8 cellular contexts compared by ENCODE assay signal in genomic region chr5:131417240-131417869, GRCh38.
A peak's percentile ranks its signal among the peaks of the same experiment; 100 is the strongest.
DNase-seq lines count a peak whose midpoint lies in the region; ATAC-seq and TF ChIP-seq lines count a peak whose summit lies in the region.

No MANE protein-coding gene starts in this region.

- no peaks in the 10 kb centered on the region for H3K4me1 ChIP-seq in cardiac muscle cell (ENCODE audit: low read depth)
- no peaks in the 10 kb centered on the region for H3K4me1 ChIP-seq in aorta (ENCODE audit: control insufficient read depth in 1 of 2, insufficient read depth in 2 of 2, low read length in 2 of 2)

- H3F3A ChIP-seq in SU-DHL-6 (ENCODE audit: insufficient read depth): peaks cover 9% of the 10 kb centered on the region

- H3K9me3 ChIP-seq in SU-DHL-6 (ENCODE audit: insufficient read depth, low read length): no peaks in the 10 kb centered on the region
- no peaks in the 10 kb centered on the region for H3K9me3 ChIP-seq in cardiac muscle cell (ENCODE audit: low read depth)
- no peaks in the 10 kb centered on the region for H3K9me3 ChIP-seq in aorta (ENCODE audit: control insufficient read depth, low read length)

- H2AFZ ChIP-seq in SU-DHL-6 (ENCODE audit: low read depth, low read length, severe bottlenecking): no peak overlapping the region

- H3K4me2 ChIP-seq in SU-DHL-6 (ENCODE audit: low read depth, low read length, poor library complexity, severe bottlenecking): peak overlapping the region; percentile 18

- no peak overlapping the region for H3K27ac ChIP-seq in SU-DHL-6 (ENCODE audit: low read depth, low read length)
- H3K27ac ChIP-seq in cardiac muscle cell: no peak overlapping the region
- H3K27ac ChIP-seq in aorta (ENCODE audit: low read depth in 1 of 2, low read length in 2 of 2): no peak overlapping the region

- peak; percentile 66 for DNase-seq in G401 (ENCODE audit: low spot score)
- peak; percentile 38 for DNase-seq in H7
- peak; percentile 62 for DNase-seq in MV-4-11 (lab: John Stamatoyannopoulos, UW)
- DNase-seq in activated naive CD8-positive, alpha-beta T cell treated with anti-CD3 and anti-CD28 coated beads for 36 hours: peak; percentile 71
- DNase-seq in cardiac muscle cell (ENCODE audit: low read depth in 1 of 2, low spot score in 1 of 2): peak; percentile 84 to 85
- peak; percentile 53 for DNase-seq in pulmonary artery endothelial cell (ENCODE audit: low read depth, low spot score)
- peak; percentile 83 to 92 for DNase-seq in aorta

- H3K36me3 ChIP-seq in H7 (replicated peaks; ENCODE audit: control insufficient read depth, insufficient read depth, low read length) (no peaks in the 10 kb centered on the region), SU-DHL-6 (ENCODE audit: low read length) (peaks cover 14% of the 10 kb centered on the region), cardiac muscle cell (peaks cover 5% of the 10 kb centered on the region), aorta (ENCODE audit: control insufficient read depth in 1 of 2, insufficient read depth in 2 of 2, low read length in 1 of 2) (peaks cover 2 to 3% of the 10 kb centered on the region in 2 donors)

- H3K4me1 Mint-ChIP-seq in activated naive CD8-positive, alpha-beta T cell treated with anti-CD3 and anti-CD28 coated beads for 36 hours: peaks cover 40% of the 10 kb centered on the region

- peak overlapping the region; percentile 42 for H3K4me3 Mint-ChIP-seq in activated naive CD8-positive, alpha-beta T cell treated with anti-CD3 and anti-CD28 coated beads for 36 hours

- H3K9me3 Mint-ChIP-seq in activated naive CD8-positive, alpha-beta T cell treated with anti-CD3 and anti-CD28 coated beads for 36 hours: no peaks in the 10 kb centered on the region

- peak; percentile 50 for TF ChIP-seq CTCF in SU-DHL-6 (IDR thresholded peaks at IDR 0.05; ENCODE audit: insufficient read depth, low read length, poor library complexity, severe bottlenecking)
- TF ChIP-seq CTCF in cardiac muscle cell (IDR thresholded peaks at IDR 0.05; ENCODE audit: low read depth, low read length): peak; percentile 74

- H4K20me1 ChIP-seq in SU-DHL-6 (ENCODE audit: low read depth, low read length): no peaks in the 10 kb centered on the region

- H3K27ac Mint-ChIP-seq in activated naive CD8-positive, alpha-beta T cell treated with anti-CD3 and anti-CD28 coated beads for 36 hours: peak overlapping the region; percentile 80

- no peaks in the 10 kb centered on the region for H3K27me3 Mint-ChIP-seq in activated naive CD8-positive, alpha-beta T cell treated with anti-CD3 and anti-CD28 coated beads for 36 hours

- no peaks in the 10 kb centered on the region for H3K9me2 ChIP-seq in SU-DHL-6 (replicated peaks; ENCODE audit: insufficient read depth, low read length)

- in situ Hi-C loops in G401 (cut with HindIII; ENCODE audit: low sequenced_read_pairs): no loop called here

- no peak overlapping the region for H3K9ac ChIP-seq in SU-DHL-6 (ENCODE audit: low read length)

- H3K4me3 ChIP-seq in H7 (ENCODE audit: insufficient read depth, low read depth, low read length) (no peak overlapping the region), SU-DHL-6 (ENCODE audit: insufficient read depth, low read length, poor library complexity, severe bottlenecking) (no peak overlapping the region), cardiac muscle cell (no peak overlapping the region), aorta (ENCODE audit: low read length in 2 of 2) (no peak overlapping the region)

- H3K79me2 ChIP-seq in SU-DHL-6 (ENCODE audit: insufficient read depth, low read length): no peaks in the 10 kb centered on the region

- WGBS in aorta, 2 donors: 20 to 22% methylated on average over 7 of the region's 7 CpGs

- peak; percentile 74 for ATAC-seq in aorta (ENCODE audit: low FRiP score)

- intact Hi-C loops in aorta (cut with DNase I): loop anchor here (1.0 to 10.0 kb wide), 3 partner anchors 253 to 1513 kb away; partner anchors contain the start of genes CHSY3 (in 1 of the 2) and HINT1 (in 1 of the 2)

- H3K27me3 ChIP-seq in H7 (ENCODE audit: control insufficient read depth, insufficient read depth, low read length) (no peaks in the 10 kb centered on the region), SU-DHL-6 (ENCODE audit: low read length) (no peaks in the 10 kb centered on the region), cardiac muscle cell (no peaks in the 10 kb centered on the region), aorta (ENCODE audit: control insufficient read depth in 1 of 2, insufficient read depth in 2 of 2, low read length in 1 of 2) (no peaks in the 10 kb centered on the region)

- peaks cover 29% of the 10 kb centered on the region for H3K36me3 Mint-ChIP-seq in activated naive CD8-positive, alpha-beta T cell treated with anti-CD3 and anti-CD28 coated beads for 36 hours
